In the genomic region with DNA sequence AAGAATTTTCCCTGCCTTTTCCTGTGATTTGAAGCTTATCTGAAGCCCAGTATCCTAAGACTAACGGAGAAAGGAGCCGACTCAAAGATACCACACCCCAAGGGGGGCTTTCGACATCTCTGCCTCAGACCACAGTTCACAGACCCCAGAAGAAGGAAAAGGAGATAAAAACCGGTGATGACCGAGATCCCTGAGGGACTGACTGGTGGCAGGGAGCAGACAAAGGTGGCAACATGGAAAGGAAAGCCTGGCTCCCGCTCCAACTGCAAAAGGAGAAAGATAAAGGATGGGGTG, we compare ENCODE assay signal across 1 cellular context.
TF ChIP-seq lines count a peak whose summit lies in the region.

No MANE protein-coding gene starts in this region.

TF ChIP-seq in K562, 482 proteins besides CTCF, POLR2A, EP300 and RAD21:
- TF ChIP-seq, protein P1, sequence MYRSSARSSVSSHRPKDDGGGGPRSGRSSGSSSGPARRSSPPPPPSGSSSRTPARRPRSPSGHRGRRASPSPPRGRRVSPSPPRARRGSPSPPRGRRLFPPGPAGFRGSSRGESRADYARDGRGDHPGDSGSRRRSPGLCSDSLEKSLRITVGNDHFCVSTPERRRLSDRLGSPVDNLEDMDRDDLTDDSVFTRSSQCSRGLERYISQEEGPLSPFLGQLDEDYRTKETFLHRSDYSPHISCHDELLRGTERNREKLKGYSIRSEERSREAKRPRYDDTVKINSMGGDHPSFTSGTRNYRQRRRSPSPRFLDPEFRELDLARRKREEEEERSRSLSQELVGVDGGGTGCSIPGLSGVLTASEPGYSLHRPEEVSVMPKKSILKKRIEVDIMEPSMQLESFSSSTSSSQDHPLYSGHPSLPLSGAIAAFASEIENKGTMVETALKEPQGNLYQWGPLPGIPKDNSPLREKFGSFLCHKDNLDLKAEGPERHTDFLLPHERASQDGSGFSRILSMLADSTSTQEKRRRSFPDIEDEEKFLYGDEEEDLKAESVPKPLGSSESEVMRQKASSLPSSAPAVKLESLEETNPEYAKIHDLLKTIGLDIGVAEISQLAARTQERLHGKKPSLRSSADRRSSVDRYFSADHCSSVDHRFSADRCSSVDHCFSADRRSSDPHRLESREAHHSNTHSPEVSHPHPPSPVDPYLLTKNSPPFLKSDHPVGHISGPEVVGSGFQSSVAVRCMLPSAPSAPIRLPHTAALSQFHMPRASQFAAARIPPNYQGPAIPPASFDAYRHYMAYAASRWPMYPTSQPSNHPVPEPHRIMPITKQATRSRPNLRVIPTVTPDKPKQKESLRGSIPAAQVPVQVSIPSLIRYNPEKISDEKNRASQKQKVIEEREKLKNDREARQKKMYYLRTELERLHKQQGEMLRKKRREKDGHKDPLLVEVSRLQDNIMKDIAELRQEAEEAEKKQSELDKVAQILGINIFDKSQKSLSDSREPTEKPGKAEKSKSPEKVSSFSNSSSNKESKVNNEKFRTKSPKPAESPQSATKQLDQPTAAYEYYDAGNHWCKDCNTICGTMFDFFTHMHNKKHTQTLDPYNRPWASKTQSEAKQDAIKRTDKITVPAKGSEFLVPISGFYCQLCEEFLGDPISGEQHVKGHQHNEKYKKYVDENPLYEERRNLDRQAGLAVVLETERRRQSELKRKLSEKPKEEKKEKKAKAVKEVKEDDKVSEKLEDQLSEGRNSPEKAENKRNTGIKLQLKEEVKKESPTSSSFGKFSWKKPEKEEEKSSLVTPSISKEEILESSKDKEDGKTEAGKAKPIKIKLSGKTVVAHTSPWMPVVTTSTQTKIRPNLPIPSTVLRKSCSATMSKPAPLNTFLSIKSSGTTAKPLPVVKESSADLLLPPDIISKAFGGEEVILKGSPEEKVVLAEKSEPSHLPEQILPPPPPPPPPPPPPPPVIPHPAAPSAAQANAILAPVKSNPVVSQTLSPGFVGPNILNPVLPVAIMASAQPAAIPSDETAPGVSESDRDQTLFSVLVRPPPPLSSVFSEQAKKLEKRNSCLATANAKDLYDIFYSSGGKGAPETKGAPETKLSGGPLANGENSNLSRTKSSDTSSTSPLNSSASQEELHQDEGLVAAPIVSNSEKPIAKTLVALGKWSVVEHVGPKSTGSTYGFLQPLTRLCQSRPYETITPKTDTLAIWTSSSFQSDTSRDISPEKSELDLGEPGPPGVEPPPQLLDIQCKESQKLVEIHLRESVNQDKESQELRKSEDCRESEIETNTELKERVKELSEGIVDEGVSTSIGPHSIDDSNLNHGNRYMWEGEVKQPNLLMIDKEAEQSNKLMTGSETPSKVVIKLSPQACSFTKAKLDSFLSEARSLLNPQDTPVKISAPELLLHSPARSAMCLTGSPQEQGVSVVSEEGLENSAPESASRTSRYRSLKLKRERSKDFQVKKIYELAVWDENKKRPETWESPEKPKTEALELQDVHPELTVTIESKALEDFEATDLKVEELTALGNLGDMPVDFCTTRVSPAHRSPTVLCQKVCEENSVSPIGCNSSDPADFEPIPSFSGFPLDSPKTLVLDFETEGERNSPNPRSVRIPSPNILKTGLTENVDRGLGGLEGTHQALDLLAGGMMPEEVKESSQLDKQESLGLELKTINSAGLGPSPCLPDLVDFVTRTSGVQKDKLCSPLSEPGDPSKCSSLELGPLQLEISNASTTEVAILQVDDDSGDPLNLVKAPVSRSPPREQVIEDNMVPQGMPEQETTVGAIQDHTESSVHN (IDR thresholded peaks at IDR 0.05; ENCODE audit: borderline replicate concordance in 1 of 2, low read depth in 1 of 2): 0 out of 4 replicates have a peak, but pooled peaks of 1 of the 2 experiments have one; percentile 49
- TF ChIP-seq SIN3A (IDR thresholded peaks at IDR 0.05; ENCODE audit: borderline replicate concordance in 2 of 2, control insufficient read depth in 1 of 2, low read depth in 2 of 2, low read length in 2 of 2): 0 out of 4 replicates have a peak, but pooled peaks of 1 of the 2 experiments have one; percentile 34
- TF ChIP-seq ZNF695 (CRISPR knock-in tag; IDR thresholded peaks at IDR 0.05): no peak
- TF ChIP-seq MAFK (IDR thresholded peaks at IDR 0.05; ENCODE audit: low read length): no peak
- TF ChIP-seq TSC22D4 (tag; IDR thresholded peaks at IDR 0.05): 0 out of 2 replicates have a peak, but pooled peaks have one; percentile 24
- 0 out of 2 replicates have a peak, but pooled peaks have one; percentile 2 for TF ChIP-seq TEAD4 (IDR thresholded peaks at IDR 0.05; ENCODE audit: low read length)
- no peak for TF ChIP-seq TEAD4 (CRISPR knock-in tag; IDR thresholded peaks at IDR 0.05; ENCODE audit: borderline replicate concordance)
- peak; percentile 28 for TF ChIP-seq RBM39 (optimal IDR thresholded peaks at IDR 0.05; ENCODE audit: low read depth, low read length)
- TF ChIP-seq, protein P2, sequence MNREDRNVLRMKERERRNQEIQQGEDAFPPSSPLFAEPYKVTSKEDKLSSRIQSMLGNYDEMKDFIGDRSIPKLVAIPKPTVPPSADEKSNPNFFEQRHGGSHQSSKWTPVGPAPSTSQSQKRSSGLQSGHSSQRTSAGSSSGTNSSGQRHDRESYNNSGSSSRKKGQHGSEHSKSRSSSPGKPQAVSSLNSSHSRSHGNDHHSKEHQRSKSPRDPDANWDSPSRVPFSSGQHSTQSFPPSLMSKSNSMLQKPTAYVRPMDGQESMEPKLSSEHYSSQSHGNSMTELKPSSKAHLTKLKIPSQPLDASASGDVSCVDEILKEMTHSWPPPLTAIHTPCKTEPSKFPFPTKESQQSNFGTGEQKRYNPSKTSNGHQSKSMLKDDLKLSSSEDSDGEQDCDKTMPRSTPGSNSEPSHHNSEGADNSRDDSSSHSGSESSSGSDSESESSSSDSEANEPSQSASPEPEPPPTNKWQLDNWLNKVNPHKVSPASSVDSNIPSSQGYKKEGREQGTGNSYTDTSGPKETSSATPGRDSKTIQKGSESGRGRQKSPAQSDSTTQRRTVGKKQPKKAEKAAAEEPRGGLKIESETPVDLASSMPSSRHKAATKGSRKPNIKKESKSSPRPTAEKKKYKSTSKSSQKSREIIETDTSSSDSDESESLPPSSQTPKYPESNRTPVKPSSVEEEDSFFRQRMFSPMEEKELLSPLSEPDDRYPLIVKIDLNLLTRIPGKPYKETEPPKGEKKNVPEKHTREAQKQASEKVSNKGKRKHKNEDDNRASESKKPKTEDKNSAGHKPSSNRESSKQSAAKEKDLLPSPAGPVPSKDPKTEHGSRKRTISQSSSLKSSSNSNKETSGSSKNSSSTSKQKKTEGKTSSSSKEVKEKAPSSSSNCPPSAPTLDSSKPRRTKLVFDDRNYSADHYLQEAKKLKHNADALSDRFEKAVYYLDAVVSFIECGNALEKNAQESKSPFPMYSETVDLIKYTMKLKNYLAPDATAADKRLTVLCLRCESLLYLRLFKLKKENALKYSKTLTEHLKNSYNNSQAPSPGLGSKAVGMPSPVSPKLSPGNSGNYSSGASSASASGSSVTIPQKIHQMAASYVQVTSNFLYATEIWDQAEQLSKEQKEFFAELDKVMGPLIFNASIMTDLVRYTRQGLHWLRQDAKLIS (CRISPR knock-in tag; IDR thresholded peaks at IDR 0.05): 0 out of 2 replicates have a peak, but pooled peaks have one; percentile 9
- TF ChIP-seq, protein P3, sequence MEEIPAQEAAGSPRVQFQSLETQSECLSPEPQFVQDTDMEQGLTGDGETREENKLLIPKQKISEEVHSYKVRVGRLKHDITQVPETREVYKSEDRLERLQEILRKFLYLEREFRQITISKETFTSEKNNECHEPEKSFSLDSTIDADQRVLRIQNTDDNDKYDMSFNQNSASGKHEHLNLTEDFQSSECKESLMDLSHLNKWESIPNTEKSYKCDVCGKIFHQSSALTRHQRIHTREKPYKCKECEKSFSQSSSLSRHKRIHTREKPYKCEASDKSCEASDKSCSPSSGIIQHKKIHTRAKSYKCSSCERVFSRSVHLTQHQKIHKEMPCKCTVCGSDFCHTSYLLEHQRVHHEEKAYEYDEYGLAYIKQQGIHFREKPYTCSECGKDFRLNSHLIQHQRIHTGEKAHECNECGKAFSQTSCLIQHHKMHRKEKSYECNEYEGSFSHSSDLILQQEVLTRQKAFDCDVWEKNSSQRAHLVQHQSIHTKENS (CRISPR knock-in tag; IDR thresholded peaks at IDR 0.05): no peak
- TF ChIP-seq ZNF77 (CRISPR knock-in tag; IDR thresholded peaks at IDR 0.05): no peak
- TF ChIP-seq MIER1 (IDR thresholded peaks at IDR 0.05; ENCODE audit: low read depth): 0 out of 2 replicates have a peak, but pooled peaks have one; percentile 76
- peak; percentile 44; the same call in 1 of the 2 replicates for TF ChIP-seq DPF2 (IDR thresholded peaks at IDR 0.05)
- TF ChIP-seq, protein P4, sequence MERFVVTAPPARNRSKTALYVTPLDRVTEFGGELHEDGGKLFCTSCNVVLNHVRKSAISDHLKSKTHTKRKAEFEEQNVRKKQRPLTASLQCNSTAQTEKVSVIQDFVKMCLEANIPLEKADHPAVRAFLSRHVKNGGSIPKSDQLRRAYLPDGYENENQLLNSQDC (CRISPR knock-in tag; IDR thresholded peaks at IDR 0.05): no peak
- TF ChIP-seq ZSCAN29 (IDR thresholded peaks at IDR 0.05): 0 out of 2 replicates have a peak, but pooled peaks have one; percentile 8
- TF ChIP-seq, protein P5, sequence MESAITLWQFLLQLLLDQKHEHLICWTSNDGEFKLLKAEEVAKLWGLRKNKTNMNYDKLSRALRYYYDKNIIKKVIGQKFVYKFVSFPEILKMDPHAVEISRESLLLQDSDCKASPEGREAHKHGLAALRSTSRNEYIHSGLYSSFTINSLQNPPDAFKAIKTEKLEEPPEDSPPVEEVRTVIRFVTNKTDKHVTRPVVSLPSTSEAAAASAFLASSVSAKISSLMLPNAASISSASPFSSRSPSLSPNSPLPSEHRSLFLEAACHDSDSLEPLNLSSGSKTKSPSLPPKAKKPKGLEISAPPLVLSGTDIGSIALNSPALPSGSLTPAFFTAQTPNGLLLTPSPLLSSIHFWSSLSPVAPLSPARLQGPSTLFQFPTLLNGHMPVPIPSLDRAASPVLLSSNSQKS (CRISPR knock-in tag; IDR thresholded peaks at IDR 0.05): no peak
- no peak for TF ChIP-seq MBD2 (IDR thresholded peaks at IDR 0.05; ENCODE audit: borderline replicate concordance, low read depth)
- TF ChIP-seq, protein P6, sequence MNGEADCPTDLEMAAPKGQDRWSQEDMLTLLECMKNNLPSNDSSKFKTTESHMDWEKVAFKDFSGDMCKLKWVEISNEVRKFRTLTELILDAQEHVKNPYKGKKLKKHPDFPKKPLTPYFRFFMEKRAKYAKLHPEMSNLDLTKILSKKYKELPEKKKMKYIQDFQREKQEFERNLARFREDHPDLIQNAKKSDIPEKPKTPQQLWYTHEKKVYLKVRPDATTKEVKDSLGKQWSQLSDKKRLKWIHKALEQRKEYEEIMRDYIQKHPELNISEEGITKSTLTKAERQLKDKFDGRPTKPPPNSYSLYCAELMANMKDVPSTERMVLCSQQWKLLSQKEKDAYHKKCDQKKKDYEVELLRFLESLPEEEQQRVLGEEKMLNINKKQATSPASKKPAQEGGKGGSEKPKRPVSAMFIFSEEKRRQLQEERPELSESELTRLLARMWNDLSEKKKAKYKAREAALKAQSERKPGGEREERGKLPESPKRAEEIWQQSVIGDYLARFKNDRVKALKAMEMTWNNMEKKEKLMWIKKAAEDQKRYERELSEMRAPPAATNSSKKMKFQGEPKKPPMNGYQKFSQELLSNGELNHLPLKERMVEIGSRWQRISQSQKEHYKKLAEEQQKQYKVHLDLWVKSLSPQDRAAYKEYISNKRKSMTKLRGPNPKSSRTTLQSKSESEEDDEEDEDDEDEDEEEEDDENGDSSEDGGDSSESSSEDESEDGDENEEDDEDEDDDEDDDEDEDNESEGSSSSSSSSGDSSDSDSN (IDR thresholded peaks at IDR 0.05; ENCODE audit: borderline replicate concordance in 1 of 2, low read depth in 2 of 2, low read length in 2 of 2): 0 out of 4 replicates have a peak, but pooled peaks of 1 of the 2 experiments have one; percentile 14
